In genomic region chr12:65705380-65705876, GRCh38 we compare ENCODE assay signal across 2 cellular contexts.
TF ChIP-seq lines count a peak whose summit lies in the region.

No MANE protein-coding gene starts in this region.

TF ChIP-seq in HEK293, 187 proteins besides CTCF, POLR2A, EP300 and RAD21 (continued from another document and continues in another):
- TF ChIP-seq ZIC2 (tag by site-specific recombination; IDR thresholded peaks at IDR 0.05) = no peak
- TF ChIP-seq ZBTB1 (tag by site-specific recombination; IDR thresholded peaks at IDR 0.05) = no peak
- TF ChIP-seq, protein P1, sequence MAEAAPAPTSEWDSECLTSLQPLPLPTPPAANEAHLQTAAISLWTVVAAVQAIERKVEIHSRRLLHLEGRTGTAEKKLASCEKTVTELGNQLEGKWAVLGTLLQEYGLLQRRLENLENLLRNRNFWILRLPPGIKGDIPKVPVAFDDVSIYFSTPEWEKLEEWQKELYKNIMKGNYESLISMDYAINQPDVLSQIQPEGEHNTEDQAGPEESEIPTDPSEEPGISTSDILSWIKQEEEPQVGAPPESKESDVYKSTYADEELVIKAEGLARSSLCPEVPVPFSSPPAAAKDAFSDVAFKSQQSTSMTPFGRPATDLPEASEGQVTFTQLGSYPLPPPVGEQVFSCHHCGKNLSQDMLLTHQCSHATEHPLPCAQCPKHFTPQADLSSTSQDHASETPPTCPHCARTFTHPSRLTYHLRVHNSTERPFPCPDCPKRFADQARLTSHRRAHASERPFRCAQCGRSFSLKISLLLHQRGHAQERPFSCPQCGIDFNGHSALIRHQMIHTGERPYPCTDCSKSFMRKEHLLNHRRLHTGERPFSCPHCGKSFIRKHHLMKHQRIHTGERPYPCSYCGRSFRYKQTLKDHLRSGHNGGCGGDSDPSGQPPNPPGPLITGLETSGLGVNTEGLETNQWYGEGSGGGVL (tag by site-specific recombination; IDR thresholded peaks at IDR 0.05) = no peak
- TF ChIP-seq, protein P2, sequence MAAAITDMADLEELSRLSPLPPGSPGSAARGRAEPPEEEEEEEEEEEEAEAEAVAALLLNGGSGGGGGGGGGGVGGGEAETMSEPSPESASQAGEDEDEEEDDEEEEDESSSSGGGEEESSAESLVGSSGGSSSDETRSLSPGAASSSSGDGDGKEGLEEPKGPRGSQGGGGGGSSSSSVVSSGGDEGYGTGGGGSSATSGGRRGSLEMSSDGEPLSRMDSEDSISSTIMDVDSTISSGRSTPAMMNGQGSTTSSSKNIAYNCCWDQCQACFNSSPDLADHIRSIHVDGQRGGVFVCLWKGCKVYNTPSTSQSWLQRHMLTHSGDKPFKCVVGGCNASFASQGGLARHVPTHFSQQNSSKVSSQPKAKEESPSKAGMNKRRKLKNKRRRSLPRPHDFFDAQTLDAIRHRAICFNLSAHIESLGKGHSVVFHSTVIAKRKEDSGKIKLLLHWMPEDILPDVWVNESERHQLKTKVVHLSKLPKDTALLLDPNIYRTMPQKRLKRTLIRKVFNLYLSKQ (tag by site-specific recombination; IDR thresholded peaks at IDR 0.05; ENCODE audit: borderline replicate concordance) = no peak
- peak; percentile 89 for TF ChIP-seq TRIM28 (IDR thresholded peaks at IDR 0.05; ENCODE audit: borderline replicate concordance, low read length)
- no peak for TF ChIP-seq ZNF600 (tag by site-specific recombination; IDR thresholded peaks at IDR 0.05)
- peak; percentile 98 for TF ChIP-seq SETDB1 (IDR thresholded peaks at IDR 0.05; ENCODE audit: insufficient read length, low read length)
- TF ChIP-seq ZNF549 (tag by site-specific recombination; IDR thresholded peaks at IDR 0.05) = peak; percentile 48; the same call in 1 of the 2 replicates
- TF ChIP-seq TSHZ1 (tag by site-specific recombination; IDR thresholded peaks at IDR 0.05; ENCODE audit: borderline replicate concordance) = no peak
- no peak for TF ChIP-seq ZBTB44 (tag by site-specific recombination; IDR thresholded peaks at IDR 0.05)
- TF ChIP-seq ZNF626 (tag by site-specific recombination; IDR thresholded peaks at IDR 0.05) = 0 out of 2 replicates have a peak, but pooled peaks have one; percentile 63
- no peak for TF ChIP-seq ZSCAN5A (tag by site-specific recombination; IDR thresholded peaks at IDR 0.05)
- TF ChIP-seq ZNF391 (tag by site-specific recombination; IDR thresholded peaks at IDR 0.05; ENCODE audit: borderline replicate concordance, low read depth) = no peak
- no peak for TF ChIP-seq ZSCAN16 (tag by site-specific recombination; IDR thresholded peaks at IDR 0.05)
- TF ChIP-seq KLF10 (tag by site-specific recombination; IDR thresholded peaks at IDR 0.05) = no peak
- TF ChIP-seq ZNF830 (tag by site-specific recombination; IDR thresholded peaks at IDR 0.05; ENCODE audit: low read depth) = no peak
- TF ChIP-seq PRDM1 (tag by site-specific recombination; IDR thresholded peaks at IDR 0.05) = no peak
- TF ChIP-seq GLI4 (tag by site-specific recombination; IDR thresholded peaks at IDR 0.05) = no peak
- no peak for TF ChIP-seq GLI2 (tag by site-specific recombination; IDR thresholded peaks at IDR 0.05; ENCODE audit: borderline replicate concordance, low read depth)
- no peak for TF ChIP-seq ZNF707 (tag by site-specific recombination; IDR thresholded peaks at IDR 0.05)

TF ChIP-seq in H1, 55 proteins besides CTCF, POLR2A, EP300 and RAD21 (continued from another document):
- no peak for TF ChIP-seq ATF2 (IDR thresholded peaks at IDR 0.05; ENCODE audit: low read length)
- TF ChIP-seq TEAD4 (IDR thresholded peaks at IDR 0.05; ENCODE audit: low read depth, low read length) = no peak
- TF ChIP-seq FOSL1 (IDR thresholded peaks at IDR 0.05; ENCODE audit: insufficient read depth, low read depth, low read length) = no peak
- TF ChIP-seq GABPA (IDR thresholded peaks at IDR 0.05; ENCODE audit: borderline replicate concordance, insufficient read depth, low read length) = no peak
